In genomic region chr15:50134524-50135024, GRCh38 we compare ENCODE assay signal across 9 cellular contexts. TPM values are rescaled to one million over a fixed set of nuclear protein-coding genes. Genes with fewer than 3 reads are reported as not detected.
A peak's percentile ranks its signal among the peaks of the same experiment; 100 is the strongest.
DNase-seq lines count a peak whose midpoint lies in the region; ATAC-seq lines count a peak whose summit lies in the region.
"Had no signal": no experiment of that assay in that cellular context is flagged by ENCODE, and none has a peak within 500 bp of the region (broad histone marks: within the 10 kb centered on the region; RNA-seq: fewer than 3 reads in every experiment).

No MANE protein-coding gene starts in this region.

- H3K27ac ChIP-seq in right cardiac atrium (ENCODE audit: low read length) = no peak overlapping the region
- H3K27ac ChIP-seq: 22Rv1 had no signal

- H3K9me3 ChIP-seq in T-helper 17 cell (ENCODE audit: control insufficient read depth, low read length, poor library complexity, severe bottlenecking) = no peaks in the 10 kb centered on the region
- H3K9me3 ChIP-seq in right cardiac atrium (ENCODE audit: control insufficient read depth, low read length) = no peaks in the 10 kb centered on the region

- no peak overlapping the region for H3K4me3 Mint-ChIP-seq in T-helper 17 cell

- no peaks in the 10 kb centered on the region for H3K27me3 ChIP-seq in right cardiac atrium (ENCODE audit: control insufficient read depth, insufficient read depth)

- ATAC-seq in HG03095 (IDR thresholded peaks at IDR 0.05; ENCODE audit: unreplicated experiment) (peak; percentile 88), T-helper 17 cell (peak; percentile 35), right cardiac atrium (peak; percentile 70 to 80)

- H3K36me3 Mint-ChIP-seq in T-helper 17 cell (ENCODE audit: low read depth) = no peaks in the 10 kb centered on the region

- no peak overlapping the region for H3K4me3 ChIP-seq in right cardiac atrium (ENCODE audit: low read length)

- H3K27me3 Mint-ChIP-seq in T-helper 17 cell = peaks cover 43% of the 10 kb centered on the region

- DNase-seq in DMS53 (lab: John Stamatoyannopoulos, UW) (peak; percentile 4), DMS53 treated with DMSO at 0.1 percent for 48 hours (lab: John Stamatoyannopoulos, UW; ENCODE audit: unreplicated experiment) (no peak), T-helper 17 cell (no peak), right cardiac atrium (no peak), NCI-H128 (lab: John Stamatoyannopoulos, UW; ENCODE audit: unreplicated experiment) (no peak), NCI-H446 (lab: John Stamatoyannopoulos, UW) (no peak), NCI-H1417 (lab: John Stamatoyannopoulos, UW) (no peak)

- intact Hi-C loops in right cardiac atrium (cut with DNase I) = no loop called here

- peaks cover 6% of the 10 kb centered on the region for H3K4me1 Mint-ChIP-seq in T-helper 17 cell

- no peak overlapping the region for H3K27ac Mint-ChIP-seq in T-helper 17 cell

- 15% methylated on average over 2 of the region's 2 CpGs for WGBS in right cardiac atrium

- no peaks in the 10 kb centered on the region for H3K4me1 ChIP-seq in right cardiac atrium (ENCODE audit: control insufficient read depth, insufficient read depth, low read length)

RNA-seq across cellular contexts. Expression of gene ATP8B4, which starts 15.5 kb away (rescaled TPM):
- total RNA-seq in T-helper 17 cell (1 to 10 TPM in 1 of 2 donors, under 1 TPM in 1; 0.86 to 1.1 TPM), right cardiac atrium (10 to 100 TPM in 1 of 4 donors, 1 to 10 TPM in 3; 4.2 to 11.7 (median 6.1) TPM)
- polyA plus RNA-seq in right cardiac atrium = 3.0 TPM

RNA-seq across cellular contexts. Expression of gene SLC27A2, which starts 47.4 kb away (rescaled TPM):
- total RNA-seq in T-helper 17 cell = under 1 TPM; 0.30 to 0.42 TPM
- total RNA-seq in right cardiac atrium = under 1 TPM in 1 of 4 donors, not detected in 3; 0.11 TPM
- 0.14 TPM for polyA plus RNA-seq in right cardiac atrium

Comparison
In these comparisons a context has a peak if more than half of its experiments do, and no peak if none do; other contexts are left out.
1. ATAC-seq: peak in every context shown above with its lines; median percentile 88 in HG03095; 75 in right cardiac atrium; 35 in T-helper 17 cell.